ENCODE assay signal across 8 cellular contexts in genomic region chr22:30326704-30327362, GRCh38. TPM values are rescaled to one million over a fixed set of nuclear protein-coding genes. Genes with fewer than 3 reads are reported as not detected.
DNase-seq lines count a peak whose midpoint lies in the region; ATAC-seq and TF ChIP-seq lines count a peak whose summit lies in the region.

A gene with protein sequence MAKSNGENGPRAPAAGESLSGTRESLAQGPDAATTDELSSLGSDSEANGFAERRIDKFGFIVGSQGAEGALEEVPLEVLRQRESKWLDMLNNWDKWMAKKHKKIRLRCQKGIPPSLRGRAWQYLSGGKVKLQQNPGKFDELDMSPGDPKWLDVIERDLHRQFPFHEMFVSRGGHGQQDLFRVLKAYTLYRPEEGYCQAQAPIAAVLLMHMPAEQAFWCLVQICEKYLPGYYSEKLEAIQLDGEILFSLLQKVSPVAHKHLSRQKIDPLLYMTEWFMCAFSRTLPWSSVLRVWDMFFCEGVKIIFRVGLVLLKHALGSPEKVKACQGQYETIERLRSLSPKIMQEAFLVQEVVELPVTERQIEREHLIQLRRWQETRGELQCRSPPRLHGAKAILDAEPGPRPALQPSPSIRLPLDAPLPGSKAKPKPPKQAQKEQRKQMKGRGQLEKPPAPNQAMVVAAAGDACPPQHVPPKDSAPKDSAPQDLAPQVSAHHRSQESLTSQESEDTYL (minus strand): TSS chr22:30326941. CDS start chr22:30326881, 60 bp downstream.

- no peaks in the 10 kb centered on the region for H3K9me3 ChIP-seq in PC-9 (ENCODE audit: insufficient read depth, low read depth)
- no peaks in the 10 kb centered on the region for H3K9me3 ChIP-seq in mucosa of stomach (ENCODE audit: control insufficient read depth, low read length)

- H3K9me2 ChIP-seq in PC-9 (ENCODE audit: insufficient read depth), result no peaks in the 10 kb centered on the region

- H2AFZ ChIP-seq in PC-9, result peak within 1 kb of the TSS; percentile 91

- peak within 1 kb of the TSS; percentile 84 for H3K9ac ChIP-seq in mucosa of stomach (ENCODE audit: low read length)

- H3K4me3 ChIP-seq in PC-9 (peak within 1 kb of the TSS; percentile 97), mucosa of stomach (ENCODE audit: low read length) (peak within 1 kb of the TSS; percentile 92)

- no peaks in the 10 kb centered on the region for H3K27me3 Mint-ChIP-seq in activated T-cell treated with anti-CD3 and anti-CD28 coated beads, Interleukin-2, amount 50 U/mL, for 4 hours (ENCODE audit: low read depth)

- CTCF ChIA-PET in PC-9 (lab: Charles Lee), result interaction anchor here (0.6 to 2.0 kb wide), 8 partner anchors 14 to 756 kb away, joined by 3 to 31 read pairs (median 4); partner anchors contain the start of gene CASTOR1

- H3K36me3 ChIP-seq in PC-9 (ENCODE audit: low read depth) (peaks cover 7% of the 10 kb centered on the region; the same call in 1 of the 2 replicates), mucosa of stomach (ENCODE audit: control insufficient read depth, insufficient read depth, low read length) (no peaks in the 10 kb centered on the region)

- POLR2A ChIA-PET in PC-9 (lab: Charles Lee; ENCODE audit: unreplicated experiment), result interaction anchor here (0.5 to 1.6 kb wide), 9 partner anchors 22 to 881 kb away, joined by 3 to 13 read pairs (median 5); partner anchors contain the start of genes CCDC157, SF3A1 and SLC35E4

- no peaks in the 10 kb centered on the region for H3K9me3 Mint-ChIP-seq in activated T-cell treated with anti-CD3 and anti-CD28 coated beads, Interleukin-2, amount 50 U/mL, for 4 hours

- H3K4me1 Mint-ChIP-seq in activated T-cell treated with anti-CD3 and anti-CD28 coated beads, Interleukin-2, amount 50 U/mL, for 4 hours (ENCODE audit: low read depth), result peaks cover 45% of the 10 kb centered on the region

- H3K4me2 ChIP-seq in PC-9, result peak within 1 kb of the TSS; percentile 95

- no peak for TF ChIP-seq CTCF in PC-9 (conservative IDR thresholded peaks at IDR 0.05)

- DNase-seq in DMS153 treated with DMSO at 0.1 percent for 48 hours (lab: John Stamatoyannopoulos, UW; ENCODE audit: unreplicated experiment), result peak; percentile 88
- DNase-seq in KBM-7, result peak; percentile 85
- peak; percentile 90 to 94 for DNase-seq in PC-9
- peak; percentile 92 for DNase-seq in activated T-cell treated with anti-CD3 and anti-CD28 coated beads, Interleukin-2, amount 50 U/mL, for 4 hours
- DNase-seq in stimulated activated CD8-positive, alpha-beta memory T cell treated with anti-CD3 and anti-CD28 coated beads, Interleukin-4, amount 100 ng/mL, for 48 hours, result peak; percentile 92

- peak within 1 kb of the TSS; percentile 53 for H3K27ac ChIP-seq in PC-9

- in situ Hi-C loops in KBM-7 (cut with MboI; ENCODE audit: low pct_unique_long_range_greater_than_20kb, low sequenced_read_pairs), result no loop called here

- H3K79me2 ChIP-seq in PC-9 (ENCODE audit: low read depth), result peaks cover 38% of the 10 kb centered on the region

- BruUV-seq in PC-9 (replicated peaks; lab: Mats Ljungman, UMichigan), result no TSS peak

- H3K36me3 Mint-ChIP-seq in activated T-cell treated with anti-CD3 and anti-CD28 coated beads, Interleukin-2, amount 50 U/mL, for 4 hours (ENCODE audit: insufficient read depth), result peaks cover 13% of the 10 kb centered on the region

- peak within 1 kb of the TSS; percentile 85 for H3K4me3 Mint-ChIP-seq in activated T-cell treated with anti-CD3 and anti-CD28 coated beads, Interleukin-2, amount 50 U/mL, for 4 hours

- intact Hi-C loops in PC-9 (cut with micrococcal nuclease; ENCODE audit: unreplicated experiment), result loop anchor here (1.0 to 2.0 kb wide), 3 partner anchors 28 to 64 kb away; no protein-coding TSS in a partner anchor

- peak; percentile 71 for ATAC-seq in GM21717 (IDR thresholded peaks at IDR 0.05; ENCODE audit: unreplicated experiment)
- peak; percentile 85 to 89 for ATAC-seq in activated T-cell treated with anti-CD3 and anti-CD28 coated beads, Interleukin-2, amount 50 U/mL, for 4 hours
- ATAC-seq in esophagus mucosa, result peak; percentile 93

- H4K20me1 ChIP-seq in PC-9 (ENCODE audit: insufficient read depth), result peaks cover 14% of the 10 kb centered on the region; the same call in 1 of the 2 replicates

- H3F3A ChIP-seq in PC-9 (ENCODE audit: insufficient read depth, low read depth), result peaks cover 55% of the 10 kb centered on the region

- peaks cover 34% of the 10 kb centered on the region for H3K4me1 ChIP-seq in PC-9 (replicated peaks; ENCODE audit: insufficient read depth)
- peaks cover 27% of the 10 kb centered on the region for H3K4me1 ChIP-seq in mucosa of stomach (ENCODE audit: control insufficient read depth, insufficient read depth, low read length)

- H3K27me3 ChIP-seq in PC-9 (ENCODE audit: insufficient read depth, low read depth), result no peaks in the 10 kb centered on the region
- H3K27me3 ChIP-seq in mucosa of stomach (ENCODE audit: control insufficient read depth, insufficient read depth, low read length), result no peaks in the 10 kb centered on the region

RNA-seq across cellular contexts. Expression of the gene that starts here (rescaled TPM):
- total RNA-seq in PC-9 (2021) (24.3 and 26.2 TPM in 2 replicates), esophagus mucosa (44.5 TPM)
- 10 to 100 TPM; 12.6 to 16.4 (median 14.0) TPM for total RNA-seq in activated T-cell treated with anti-CD3 and anti-CD28 coated beads, Interleukin-2, amount 50 U/mL, for 4 hours

Comparison
In these comparisons a context has a peak if more than half of its experiments do, and no peak if none do; other contexts are left out.
1. Peak in every context shown above with its lines: DNase-seq, ATAC-seq, H3K4me3 ChIP-seq and H3K27ac ChIP-seq.